ENCODE assay signal across 12 cellular contexts in the genomic region with DNA sequence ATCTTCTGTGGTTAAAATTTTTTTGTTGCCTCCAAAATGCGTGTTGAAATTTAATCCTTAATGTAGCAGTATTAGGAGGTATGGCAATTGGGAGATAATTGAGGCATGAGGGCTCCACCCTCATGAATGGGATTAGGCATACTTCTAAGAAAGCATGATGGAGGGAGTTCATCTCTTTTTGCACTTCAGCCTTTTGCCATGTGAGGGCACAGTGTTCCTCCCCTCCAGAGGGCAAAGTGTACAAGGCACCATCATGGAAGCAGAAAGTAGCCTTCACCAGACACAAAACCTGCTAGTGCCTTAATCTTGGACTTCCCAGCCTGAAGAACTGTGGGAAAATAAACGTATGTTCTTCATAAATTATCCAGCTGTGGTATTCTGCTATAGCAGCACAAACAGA.
DNase-seq lines count a peak whose midpoint lies in the region; TF ChIP-seq lines count a peak whose summit lies in the region.
"Had no signal": no experiment of that assay in that cellular context is flagged by ENCODE, and none has a peak within 500 bp of the region (broad histone marks: within the 10 kb centered on the region; RNA-seq: fewer than 3 reads in every experiment).

No MANE protein-coding gene starts in this region.

- DNase-seq in HFFc6 (no peak), SK-MEL-5 (ENCODE audit: low read depth, low spot score) (peak; percentile 72), kidney tubule cell (ENCODE audit: low spot score) (peak; percentile 24), GDM1 (lab: John Stamatoyannopoulos, UW) (no peak), UCSD-AML1 (lab: John Stamatoyannopoulos, UW; ENCODE audit: unreplicated experiment) (no peak), HPDE6-E6E7 (ENCODE audit: extremely low spot score) (no peak)
- DNase-seq in activated CD4-positive, alpha-beta T cell treated with anti-CD3 and anti-CD28 coated beads for 4 hours, result no peak
- DNase-seq: activated CD4-positive, alpha-beta T cell treated with anti-CD3 and anti-CD28 coated beads, Interleukin-2, amount 50 U/mL, for 48 hours; activated naive CD8-positive, alpha-beta T cell treated with anti-CD3 and anti-CD28 coated beads, Interleukin-2, amount 10 ng/mL, durations not matched to agents 7 days and 5 days; NCI-H1694; testis had no signal

- H3K27me3 Mint-ChIP-seq in HFFc6 (ENCODE audit: insufficient read depth), result no peaks in the 10 kb centered on the region; the same call in none of the 2 replicates
- H3K27me3 Mint-ChIP-seq: activated naive CD8-positive, alpha-beta T cell treated with anti-CD3 and anti-CD28 coated beads, Interleukin-2, amount 10 ng/mL, durations not matched to agents 7 days and 5 days had no signal

- no peak overlapping the region for H3K27ac Mint-ChIP-seq in HFFc6
- H3K27ac Mint-ChIP-seq: activated naive CD8-positive, alpha-beta T cell treated with anti-CD3 and anti-CD28 coated beads, Interleukin-2, amount 10 ng/mL, durations not matched to agents 7 days and 5 days had no signal

- H3K4me1 Mint-ChIP-seq in HFFc6 (ENCODE audit: low read depth), result no peaks in the 10 kb centered on the region; the same call in 1 of the 2 replicates
- H3K4me1 Mint-ChIP-seq: activated naive CD8-positive, alpha-beta T cell treated with anti-CD3 and anti-CD28 coated beads, Interleukin-2, amount 10 ng/mL, durations not matched to agents 7 days and 5 days had no signal

- H3K4me3 Mint-ChIP-seq in HFFc6, result no peak overlapping the region
- H3K4me3 Mint-ChIP-seq: activated naive CD8-positive, alpha-beta T cell treated with anti-CD3 and anti-CD28 coated beads, Interleukin-2, amount 10 ng/mL, durations not matched to agents 7 days and 5 days had no signal

- no peaks in the 10 kb centered on the region; the same call in 1 of the 2 replicates for H3K36me3 Mint-ChIP-seq in HFFc6 (ENCODE audit: low read depth)
- H3K36me3 Mint-ChIP-seq: activated naive CD8-positive, alpha-beta T cell treated with anti-CD3 and anti-CD28 coated beads, Interleukin-2, amount 10 ng/mL, durations not matched to agents 7 days and 5 days had no signal

- H3K9me3 Mint-ChIP-seq in HFFc6, result no peaks in the 10 kb centered on the region; the same call in 1 of the 2 replicates
- H3K9me3 Mint-ChIP-seq: activated naive CD8-positive, alpha-beta T cell treated with anti-CD3 and anti-CD28 coated beads, Interleukin-2, amount 10 ng/mL, durations not matched to agents 7 days and 5 days had no signal

- in situ Hi-C loops in SK-MEL-5 (cut with HindIII; ENCODE audit: low pct_unique_long_range_greater_than_20kb, low sequenced_read_pairs), result no loop called here

- peak; percentile 26; the same call in 1 of the 2 replicates for TF ChIP-seq CTCF in GM12874 (IDR thresholded peaks at IDR 0.05; ENCODE audit: insufficient read depth, low read depth, low read length)
- TF ChIP-seq CTCF in HFFc6 (IDR thresholded peaks at IDR 0.05), result peak; percentile 39

Comparison
In these comparisons a context has a peak if more than half of its experiments do, and no peak if none do; other contexts are left out.
1. DNase-seq: peak in SK-MEL-5 (single experiment) and kidney tubule cell (single experiment); none in HFFc6 (single experiment), GDM1 (single experiment), UCSD-AML1 (single experiment), activated CD4-positive, alpha-beta T cell treated with anti-CD3 and anti-CD28 coated beads for 4 hours (0 of 2) and HPDE6-E6E7 (single experiment).